Comparison of ENCODE assay signal across 1 cellular context in genomic region chrX:3006500-3006899, GRCh38.
TF ChIP-seq lines count a peak whose summit lies in the region.

Gene ARSH (plus strand): TSS chrX:3006546. CDS start chrX:3006613, 67 bp downstream.

TF ChIP-seq in A549, 52 proteins besides CTCF, POLR2A, EP300 and RAD21 (continued from another document):
- TF ChIP-seq ZSCAN20 (CRISPR knock-in tag; IDR thresholded peaks at IDR 0.05) = no peak
